8 cellular contexts compared by ENCODE assay signal in the genomic region with DNA sequence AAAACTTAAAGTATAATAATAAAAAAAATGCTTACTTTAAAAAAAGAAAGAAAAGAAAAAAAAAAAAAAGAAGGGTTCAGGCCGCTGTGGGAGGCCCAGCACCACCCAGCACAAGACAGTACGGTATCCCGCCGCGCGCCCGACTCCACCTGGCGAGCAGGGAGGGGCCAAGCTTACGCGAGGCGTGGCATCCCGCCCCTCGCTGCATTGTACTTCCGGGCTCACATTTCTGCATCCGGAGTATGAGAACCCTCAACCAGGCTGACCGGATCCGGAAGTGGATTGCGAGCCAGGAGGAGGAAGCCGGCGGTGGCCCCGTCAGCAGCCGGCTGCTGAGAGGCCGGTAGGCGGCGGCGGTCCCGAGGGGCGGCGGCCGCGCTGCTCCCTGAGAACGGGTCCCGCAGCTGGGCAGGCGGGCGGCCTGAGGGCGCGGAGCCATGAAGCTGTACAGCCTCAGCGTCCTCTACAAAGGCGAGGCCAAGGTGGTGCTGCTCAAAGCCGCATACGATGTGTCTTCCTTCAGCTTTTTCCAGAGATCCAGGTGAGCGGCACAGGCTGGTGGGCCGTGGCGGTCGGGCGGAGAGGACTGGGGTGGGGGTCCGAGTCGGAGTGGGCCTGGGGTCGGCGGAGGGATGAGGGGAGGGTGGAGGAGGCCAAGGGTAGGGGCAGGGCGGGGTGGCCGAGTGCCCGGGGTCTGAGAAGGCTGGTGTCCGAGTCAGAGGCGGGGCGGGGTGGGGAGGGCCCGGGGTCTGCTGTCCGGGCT. TPM values are rescaled to one million over a fixed set of nuclear protein-coding genes. Genes with fewer than 3 reads are reported as not detected.
DNase-seq lines count a peak whose midpoint lies in the region; ATAC-seq and FAIRE-seq lines count a peak whose summit lies in the region.

A gene (plus strand): TSS at position 280 of the 763 bp plus-strand sequence. CDS start 158 bp downstream, at position 438.

- DNase-seq in Daoy (ENCODE audit: low read depth) (peak; percentile 100), Karpas-422 (peak; percentile 99), RCC 7860 (ENCODE audit: low spot score) (peak; percentile 93), activated T-helper 1 cell treated with Interleukin-2 at 50 U/mL for 16 hours (ENCODE audit: low read depth) (peak; percentile 91), fibroblast of gingiva (ENCODE audit: low read depth) (peak; percentile 86), naive B cell (peak; percentile 92)

- H3K27ac ChIP-seq in Karpas-422 (ENCODE audit: low read length) = no peak within 1 kb of the TSS; the same call in 1 of the 2 replicates

- peak within 1 kb of the TSS; percentile 82 for H3K4me2 ChIP-seq in Karpas-422 (ENCODE audit: low read depth, low read length, poor library complexity, severe bottlenecking)

- H3K27me3 Mint-ChIP-seq in naive B cell = peaks cover 0 to 5% (median 5%) of the 10 kb centered on the region in 3 donors
- H3K27me3 Mint-ChIP-seq in stimulated activated memory B cell treated with anti-CD40 and anti-IgM and Interleukin-4, amounts not matched to agents 10 μg/mL and 1 μg/mL and 100 μg/mL, for 72 hours = no peaks in the 10 kb centered on the region

- peaks cover 10 to 14% of the 10 kb centered on the region in 2 donors for H3K36me3 Mint-ChIP-seq in naive B cell
- peaks cover 21% of the 10 kb centered on the region for H3K36me3 Mint-ChIP-seq in stimulated activated memory B cell treated with anti-CD40 and anti-IgM and Interleukin-4, amounts not matched to agents 10 μg/mL and 1 μg/mL and 100 μg/mL, for 72 hours

- H3K4me1 ChIP-seq in Karpas-422 (ENCODE audit: low read length) = peaks cover 28% of the 10 kb centered on the region

- ATAC-seq in GM21825 (IDR thresholded peaks at IDR 0.05; ENCODE audit: unreplicated experiment) (peak; percentile 99), naive B cell (ENCODE audit: low read depth in 2 of 2) (peak; percentile 99)
- ATAC-seq in stimulated activated memory B cell treated with anti-CD40 and anti-IgM and Interleukin-4, amounts not matched to agents 10 μg/mL and 1 μg/mL and 100 μg/mL, for 72 hours = peak; percentile 100

- peak within 1 kb of the TSS; percentile 74 to 92 (median 86) for H3K4me3 Mint-ChIP-seq in naive B cell
- peak within 1 kb of the TSS; percentile 94 for H3K4me3 Mint-ChIP-seq in stimulated activated memory B cell treated with anti-CD40 and anti-IgM and Interleukin-4, amounts not matched to agents 10 μg/mL and 1 μg/mL and 100 μg/mL, for 72 hours

- no peaks in the 10 kb centered on the region for H3K9me3 ChIP-seq in Karpas-422 (ENCODE audit: low read length)

- no peaks in the 10 kb centered on the region for H3K27me3 ChIP-seq in Karpas-422 (ENCODE audit: low read length)

- peak within 1 kb of the TSS; percentile 95 for H3K4me3 ChIP-seq in Karpas-422 (ENCODE audit: low read length)

- H3K4me1 Mint-ChIP-seq in naive B cell = peaks cover 10 to 34% (median 24%) of the 10 kb centered on the region in 3 donors
- peaks cover 34% of the 10 kb centered on the region for H3K4me1 Mint-ChIP-seq in stimulated activated memory B cell treated with anti-CD40 and anti-IgM and Interleukin-4, amounts not matched to agents 10 μg/mL and 1 μg/mL and 100 μg/mL, for 72 hours

- peak within 1 kb of the TSS; percentile 93 for H3K9ac ChIP-seq in Karpas-422 (ENCODE audit: low read length)

- peaks cover 15% of the 10 kb centered on the region; the same call in 1 of the 2 replicates for H3K36me3 ChIP-seq in Karpas-422 (ENCODE audit: insufficient read depth, low read length)

- H3K79me2 ChIP-seq in Karpas-422 (ENCODE audit: low read length) = peaks cover 50% of the 10 kb centered on the region

- peak; percentile 87 for FAIRE-seq in RCC 7860 (lab: Jason Lieb, UNC)

- peak within 1 kb of the TSS; percentile 49 to 94 (median 74) for H3K27ac Mint-ChIP-seq in naive B cell
- H3K27ac Mint-ChIP-seq in stimulated activated memory B cell treated with anti-CD40 and anti-IgM and Interleukin-4, amounts not matched to agents 10 μg/mL and 1 μg/mL and 100 μg/mL, for 72 hours = peak within 1 kb of the TSS; percentile 78

- H2AFZ ChIP-seq in Karpas-422 (ENCODE audit: low read length) = peak within 1 kb of the TSS; percentile 7; the same call in 1 of the 2 replicates

- H3K9me3 Mint-ChIP-seq in naive B cell = no peaks in the 10 kb centered on the region
- no peaks in the 10 kb centered on the region for H3K9me3 Mint-ChIP-seq in stimulated activated memory B cell treated with anti-CD40 and anti-IgM and Interleukin-4, amounts not matched to agents 10 μg/mL and 1 μg/mL and 100 μg/mL, for 72 hours

- no peaks in the 10 kb centered on the region for H3K9me2 ChIP-seq in Karpas-422 (replicated peaks; ENCODE audit: insufficient read depth, low read length)

- peaks cover 16% of the 10 kb centered on the region for H4K20me1 ChIP-seq in Karpas-422 (ENCODE audit: insufficient read depth, low read depth, low read length)

RNA-seq across cellular contexts. Expression of the gene that starts here (rescaled TPM):
- total RNA-seq in Daoy (2014; rRNA removed; shearing (Covaris generic)) = 224 and 232 TPM in 2 replicates
- 63.1 and 88.6 TPM in 2 replicates for total RNA-seq in Karpas-422 (2014; rRNA removed; shearing (Covaris generic); ENCODE audit: low replicate concordance)
- polyA plus RNA-seq in naive B cell (ENCODE audit: low read depth in 6 of 6) = 10 to 100 TPM; 21.5 to 41.9 (median 31.0) TPM
